Comparison of ENCODE assay signal across 15 cellular contexts in genomic region chr19:46606019-46606418, GRCh38. TPM values are rescaled to one million over a fixed set of nuclear protein-coding genes. Genes with fewer than 3 reads are reported as not detected.
DNase-seq lines count a peak whose midpoint lies in the region; ATAC-seq lines count a peak whose summit lies in the region.
"Had no signal": no experiment of that assay in that cellular context is flagged by ENCODE, and none has a peak within 500 bp of the region (broad histone marks: within the 10 kb centered on the region; RNA-seq: fewer than 3 reads in every experiment).

No MANE protein-coding gene starts in this region.

- peak overlapping the region; percentile 68 for H3K27ac Mint-ChIP-seq in activated CD8-positive, alpha-beta T cell treated with anti-CD3 and anti-CD28 coated beads, Interleukin-2, amount 10 ng/mL, durations not matched to agents 7 days and 5 days

- POLR2A ChIA-PET in activated CD8-positive, alpha-beta T cell treated with anti-CD3 and anti-CD28 coated beads, Interleukin-2, amount 10 ng/mL, durations not matched to agents 7 days and 5 days (lab: Charles Lee), result interaction anchor here (1.2 to 2.3 kb wide), 4 partner anchors 14 to 109 kb away, joined by 3 to 9 read pairs (median 4); partner anchors contain the start of gene DACT3

- H3K9me3 Mint-ChIP-seq in activated CD8-positive, alpha-beta T cell treated with anti-CD3 and anti-CD28 coated beads, Interleukin-2, amount 10 ng/mL, durations not matched to agents 7 days and 5 days (ENCODE audit: insufficient read depth), result no peaks in the 10 kb centered on the region

- CTCF ChIA-PET in activated CD8-positive, alpha-beta T cell treated with anti-CD3 and anti-CD28 coated beads, Interleukin-2, amount 10 ng/mL, durations not matched to agents 7 days and 5 days (lab: Charles Lee), result interaction anchor here (1.2 to 2.9 kb wide), 3 partner anchors 9 to 77 kb away, joined by 3 to 20 read pairs (median 4); partner anchors contain the start of gene DACT3

- peaks cover 82% of the 10 kb centered on the region for H3K36me3 Mint-ChIP-seq in activated CD8-positive, alpha-beta T cell treated with anti-CD3 and anti-CD28 coated beads, Interleukin-2, amount 10 ng/mL, durations not matched to agents 7 days and 5 days (ENCODE audit: low read depth)

- H3K27me3 Mint-ChIP-seq in activated CD8-positive, alpha-beta T cell treated with anti-CD3 and anti-CD28 coated beads, Interleukin-2, amount 10 ng/mL, durations not matched to agents 7 days and 5 days (ENCODE audit: low read depth), result no peaks in the 10 kb centered on the region

- peak; percentile 45 for DNase-seq in activated effector memory CD4-positive, alpha-beta T cell treated with anti-CD3 and anti-CD28 coated beads, Interleukin-2, amount 50 U/mL, for 16 hours
- DNase-seq in activated effector memory CD4-positive, alpha-beta T cell treated with Interleukin-2 at 50 U/mL for 16 hours, result no peak
- no peak for DNase-seq in activated CD8-positive, alpha-beta T cell treated with anti-CD3 and anti-CD28 coated beads, Interleukin-2, amount 10 ng/mL, durations not matched to agents 7 days and 5 days
- DNase-seq in iPS-NIHi7 (ENCODE audit: extremely low spot score) (peak; percentile 1), substantia nigra (lab: John Stamatoyannopoulos, UW) (no peak), CD1c-positive myeloid dendritic cell (ENCODE audit: extremely low spot score) (no peak), NCI-H748 (lab: John Stamatoyannopoulos, UW; ENCODE audit: unreplicated experiment) (no peak)
- DNase-seq: MV-4-11, occipital lobe had no signal

- no peak overlapping the region for H3K4me3 Mint-ChIP-seq in activated CD8-positive, alpha-beta T cell treated with anti-CD3 and anti-CD28 coated beads, Interleukin-2, amount 10 ng/mL, durations not matched to agents 7 days and 5 days

- peaks cover 68% of the 10 kb centered on the region for H3K4me1 Mint-ChIP-seq in activated CD8-positive, alpha-beta T cell treated with anti-CD3 and anti-CD28 coated beads, Interleukin-2, amount 10 ng/mL, durations not matched to agents 7 days and 5 days (ENCODE audit: low read depth)

- ATAC-seq in activated CD8-positive, alpha-beta T cell treated with anti-CD3 and anti-CD28 coated beads, Interleukin-2, amount 10 ng/mL, durations not matched to agents 7 days and 5 days, result no peak
- no peak for ATAC-seq in GM21423 (IDR thresholded peaks at IDR 0.05; ENCODE audit: unreplicated experiment)
- ATAC-seq: left lung had no signal

- H3K27ac ChIP-seq in substantia nigra (ENCODE audit: low read depth, low read length, poor library complexity, severe bottlenecking), result peak overlapping the region; percentile 87
- H3K27ac ChIP-seq: left lung had no signal

RNA-seq across cellular contexts. Expression of gene CALM3, which starts 4.9 kb away (rescaled TPM):
- 100 to 1,000 TPM; 646 to 682 TPM for total RNA-seq in activated CD8-positive, alpha-beta T cell treated with anti-CD3 and anti-CD28 coated beads, Interleukin-2, amount 10 ng/mL, durations not matched to agents 7 days and 5 days

RNA-seq across cellular contexts. Expression of gene PTGIR, which starts 18.9 kb away (rescaled TPM):
- 10 to 100 TPM in 1 of 2 experiments, 1 to 10 TPM in 1; 8.8 to 10.4 TPM for total RNA-seq in activated CD8-positive, alpha-beta T cell treated with anti-CD3 and anti-CD28 coated beads, Interleukin-2, amount 10 ng/mL, durations not matched to agents 7 days and 5 days
- total RNA-seq: occipital lobe had no signal

RNA-seq across cellular contexts. Expression of gene GNG8, which starts 30.0 kb away (rescaled TPM):
- total RNA-seq in activated CD8-positive, alpha-beta T cell treated with anti-CD3 and anti-CD28 coated beads, Interleukin-2, amount 10 ng/mL, durations not matched to agents 7 days and 5 days, result not detected
- total RNA-seq: breast epithelium, endothelial cell of umbilical vein, HT1080, left lung, occipital lobe, urinary bladder had no signal

RNA-seq across cellular contexts. Expression of gene DACT3, which starts 55.0 kb away (rescaled TPM):
- under 1 TPM; 0.42 TPM for total RNA-seq in activated CD8-positive, alpha-beta T cell treated with anti-CD3 and anti-CD28 coated beads, Interleukin-2, amount 10 ng/mL, durations not matched to agents 7 days and 5 days

Comparison
In these comparisons a context has a peak if more than half of its experiments do, and no peak if none do; other contexts are left out.
1. DNase-seq: peak in activated effector memory CD4-positive, alpha-beta T cell treated with anti-CD3 and anti-CD28 coated beads, Interleukin-2, amount 50 U/mL, for 16 hours (single experiment) and iPS-NIHi7 (single experiment); none in activated effector memory CD4-positive, alpha-beta T cell treated with Interleukin-2 at 50 U/mL for 16 hours (single experiment), activated CD8-positive, alpha-beta T cell treated with anti-CD3 and anti-CD28 coated beads, Interleukin-2, amount 10 ng/mL, durations not matched to agents 7 days and 5 days (single experiment), substantia nigra (0 of 49), CD1c-positive myeloid dendritic cell (single experiment) and NCI-H748 (single experiment).